ENCODE assay signal across 15 cellular contexts in genomic region chr1:51302746-51303145, GRCh38. TPM values are rescaled to one million over a fixed set of nuclear protein-coding genes. Genes with fewer than 3 reads are reported as not detected.
"Had no signal": no experiment of that assay in that cellular context is flagged by ENCODE, and none has a peak within 500 bp of the region (broad histone marks: within the 10 kb centered on the region; RNA-seq: fewer than 3 reads in every experiment).

No MANE protein-coding gene starts in this region.

- H3K4me3 ChIP-seq: lower lobe of right lung, pancreas, suprapubic skin, transverse colon, vagina had no signal

- H3K9me3 ChIP-seq: lower lobe of right lung, pancreas, suprapubic skin, transverse colon, vagina had no signal

- H3K4me1 ChIP-seq: suprapubic skin had no signal

- H3K27ac ChIP-seq: lower lobe of right lung, pancreas, suprapubic skin, transverse colon, vagina had no signal

- FAIRE-seq: frontal cortex, keratinocyte, pancreas had no signal

- DNase-seq: cortex of kidney; effector CD4-positive, alpha-beta T cell; hypothalamus; left ventricle myocardium superior; lower lobe of right lung; naive thymus-derived CD8-positive, alpha-beta T cell; nephron progenitor cell; pancreas; stimulated activated CD4-positive, alpha-beta T cell treated with anti-CD3 and anti-CD28 coated beads, Interleukin-4, amount 100 ng/mL, for 4 hours; transverse colon had no signal

- H3K36me3 ChIP-seq: lower lobe of right lung, pancreas, suprapubic skin, transverse colon, vagina had no signal

- H3K27me3 ChIP-seq: pancreas, suprapubic skin, transverse colon, vagina had no signal

- ATAC-seq: left ventricle myocardium superior; lower lobe of right lung; naive thymus-derived CD8-positive, alpha-beta T cell; pancreas; sciatic nerve had no signal

RNA-seq across cellular contexts. Expression of gene TTC39A, which starts 27.6 kb away (rescaled TPM):
- total RNA-seq: naive thymus-derived CD8-positive, alpha-beta T cell had no signal
